In the genomic region with DNA sequence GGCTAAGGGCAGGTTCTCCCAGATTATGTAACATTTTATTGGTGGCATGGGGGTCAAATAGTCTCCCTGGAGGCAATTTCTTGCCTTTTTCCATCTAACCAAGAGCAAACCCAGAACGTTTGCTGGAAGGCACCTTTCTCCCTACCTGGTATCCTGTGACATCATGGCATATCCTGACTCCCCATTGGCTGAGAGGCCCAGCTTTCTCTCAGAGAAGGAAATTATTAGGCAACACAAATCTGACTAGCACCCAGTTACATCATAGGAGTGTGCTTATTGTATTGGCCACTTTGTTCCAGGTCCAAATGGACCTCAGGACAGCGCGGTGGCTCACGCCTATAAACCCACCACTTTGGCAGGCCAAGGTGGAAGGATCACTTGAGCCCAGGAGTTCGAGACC, we compare ENCODE assay signal across 17 cellular contexts. TPM values are rescaled to one million over a fixed set of nuclear protein-coding genes. Genes with fewer than 3 reads are reported as not detected.
A peak's percentile ranks its signal among the peaks of the same experiment; 100 is the strongest.
DNase-seq lines count a peak whose midpoint lies in the region; ATAC-seq and TF ChIP-seq lines count a peak whose summit lies in the region.
"Had no signal": no experiment of that assay in that cellular context is flagged by ENCODE, and none has a peak within 500 bp of the region (broad histone marks: within the 10 kb centered on the region; RNA-seq: fewer than 3 reads in every experiment).

No MANE protein-coding gene starts in this region.

- peaks cover 5% of the 10 kb centered on the region for H3K27me3 Mint-ChIP-seq in activated naive CD8-positive, alpha-beta T cell treated with anti-CD3 and anti-CD28 coated beads, Interleukin-2, amount 10 ng/mL, durations not matched to agents 7 days and 5 days
- H3K27me3 Mint-ChIP-seq in activated naive CD8-positive, alpha-beta T cell treated with anti-CD3 and anti-CD28 coated beads, Interleukin-2, amount 50 U/mL, for 24 hours: no peaks in the 10 kb centered on the region

- peaks cover 0 to 9% (median 4%) of the 10 kb centered on the region in 4 donors for H3K4me1 ChIP-seq in tibial artery

- no peaks in the 10 kb centered on the region for H3K9me3 Mint-ChIP-seq in activated naive CD8-positive, alpha-beta T cell treated with anti-CD3 and anti-CD28 coated beads, Interleukin-2, amount 10 ng/mL, durations not matched to agents 7 days and 5 days
- H3K9me3 Mint-ChIP-seq in activated naive CD8-positive, alpha-beta T cell treated with anti-CD3 and anti-CD28 coated beads, Interleukin-2, amount 50 U/mL, for 24 hours: no peaks in the 10 kb centered on the region
- H3K9me3 Mint-ChIP-seq: activated CD4-positive, alpha-beta memory T cell treated with anti-CD3 and anti-CD28 coated beads, Interleukin-2, amount 10 ng/mL, durations not matched to agents 7 days and 5 days; nephron progenitor cell had no signal

- H3K27me3 ChIP-seq in tibial artery: no peaks in the 10 kb centered on the region
- H3K27me3 ChIP-seq: tibial nerve had no signal

- H3K4me3 ChIP-seq in tibial artery: no peak overlapping the region
- H3K4me3 ChIP-seq: skin epidermis, tibial nerve had no signal

- no peak for TF ChIP-seq CTCF in tibial artery (IDR thresholded peaks at IDR 0.05)

- H3K9me3 ChIP-seq in tibial artery: no peaks in the 10 kb centered on the region
- H3K9me3 ChIP-seq: tibial nerve had no signal

- H3K4me1 Mint-ChIP-seq in activated naive CD8-positive, alpha-beta T cell treated with anti-CD3 and anti-CD28 coated beads, Interleukin-2, amount 10 ng/mL, durations not matched to agents 7 days and 5 days: peaks cover 6% of the 10 kb centered on the region
- H3K4me1 Mint-ChIP-seq in activated naive CD8-positive, alpha-beta T cell treated with anti-CD3 and anti-CD28 coated beads, Interleukin-2, amount 50 U/mL, for 24 hours: peaks cover 7% of the 10 kb centered on the region

- no peak for DNase-seq in activated naive CD8-positive, alpha-beta T cell treated with anti-CD3 and anti-CD28 coated beads, Interleukin-2, amount 10 ng/mL, durations not matched to agents 7 days and 5 days
- no peak for DNase-seq in activated naive CD8-positive, alpha-beta T cell treated with anti-CD3 and anti-CD28 coated beads, Interleukin-2, amount 50 U/mL, for 24 hours
- DNase-seq in NCI-H774 (lab: John Stamatoyannopoulos, UW) (peak; percentile 31), tibial artery (no peak)
- DNase-seq: activated CD4-positive, alpha-beta memory T cell treated with anti-CD3 and anti-CD28 coated beads, Interleukin-2, amount 10 ng/mL, durations not matched to agents 7 days and 5 days; activated naive CD4-positive, alpha-beta T cell treated with Interleukin-2 at 50 U/mL for 16 hours; EL; islet precursor cell; NCI-H1694; nephron progenitor cell had no signal

- H3K27ac ChIP-seq in tibial artery: no peak overlapping the region

- peak overlapping the region; percentile 30 for H3K27ac Mint-ChIP-seq in activated naive CD8-positive, alpha-beta T cell treated with anti-CD3 and anti-CD28 coated beads, Interleukin-2, amount 10 ng/mL, durations not matched to agents 7 days and 5 days
- no peak overlapping the region for H3K27ac Mint-ChIP-seq in activated naive CD8-positive, alpha-beta T cell treated with anti-CD3 and anti-CD28 coated beads, Interleukin-2, amount 50 U/mL, for 24 hours
- H3K27ac Mint-ChIP-seq: activated CD4-positive, alpha-beta memory T cell treated with anti-CD3 and anti-CD28 coated beads, Interleukin-2, amount 10 ng/mL, durations not matched to agents 7 days and 5 days; nephron progenitor cell had no signal

- no peak for ATAC-seq in activated naive CD8-positive, alpha-beta T cell treated with anti-CD3 and anti-CD28 coated beads, Interleukin-2, amount 10 ng/mL, durations not matched to agents 7 days and 5 days (ENCODE audit: low read depth)
- no peak for ATAC-seq in activated naive CD8-positive, alpha-beta T cell treated with anti-CD3 and anti-CD28 coated beads, Interleukin-2, amount 50 U/mL, for 24 hours
- ATAC-seq in esophagus mucosa (peak; percentile 25), HG02610 (IDR thresholded peaks at IDR 0.05; ENCODE audit: unreplicated experiment) (no peak), HG03460 (IDR thresholded peaks at IDR 0.05; ENCODE audit: unreplicated experiment) (no peak), HG03521 (IDR thresholded peaks at IDR 0.05; ENCODE audit: unreplicated experiment) (no peak)

- POLR2A ChIA-PET in activated naive CD8-positive, alpha-beta T cell treated with anti-CD3 and anti-CD28 coated beads, Interleukin-2, amount 10 ng/mL, durations not matched to agents 7 days and 5 days (lab: Charles Lee): no interaction called here

- H3K36me3 ChIP-seq in tibial artery: no peaks in the 10 kb centered on the region
- H3K36me3 ChIP-seq: tibial nerve had no signal

- intact Hi-C loops in tibial artery (cut with DNase I; ENCODE audit: low total_unique reads): no loop called here

- no peak overlapping the region for H3K4me3 Mint-ChIP-seq in activated naive CD8-positive, alpha-beta T cell treated with anti-CD3 and anti-CD28 coated beads, Interleukin-2, amount 10 ng/mL, durations not matched to agents 7 days and 5 days
- no peak overlapping the region for H3K4me3 Mint-ChIP-seq in activated naive CD8-positive, alpha-beta T cell treated with anti-CD3 and anti-CD28 coated beads, Interleukin-2, amount 50 U/mL, for 24 hours
- H3K4me3 Mint-ChIP-seq: activated CD4-positive, alpha-beta memory T cell treated with anti-CD3 and anti-CD28 coated beads, Interleukin-2, amount 10 ng/mL, durations not matched to agents 7 days and 5 days; nephron progenitor cell had no signal

- no peaks in the 10 kb centered on the region for H3K36me3 Mint-ChIP-seq in activated naive CD8-positive, alpha-beta T cell treated with anti-CD3 and anti-CD28 coated beads, Interleukin-2, amount 10 ng/mL, durations not matched to agents 7 days and 5 days
- no peaks in the 10 kb centered on the region for H3K36me3 Mint-ChIP-seq in activated naive CD8-positive, alpha-beta T cell treated with anti-CD3 and anti-CD28 coated beads, Interleukin-2, amount 50 U/mL, for 24 hours (ENCODE audit: low read depth)

RNA-seq across cellular contexts. Expression of a gene that starts 13.0 kb away (rescaled TPM):
- 1 to 10 TPM; 1.8 to 2.3 TPM for total RNA-seq in activated naive CD8-positive, alpha-beta T cell treated with anti-CD3 and anti-CD28 coated beads, Interleukin-2, amount 10 ng/mL, durations not matched to agents 7 days and 5 days
- not detected for total RNA-seq in esophagus mucosa
- total RNA-seq: fibroblast of villous mesenchyme had no signal

RNA-seq across cellular contexts. Expression of a gene that starts 13.8 kb away (rescaled TPM):
- total RNA-seq in activated naive CD8-positive, alpha-beta T cell treated with anti-CD3 and anti-CD28 coated beads, Interleukin-2, amount 10 ng/mL, durations not matched to agents 7 days and 5 days: 10 to 100 TPM in 1 of 2 experiments, 1 to 10 TPM in 1; 9.7 to 10.4 TPM
- total RNA-seq in esophagus mucosa: 3.1 TPM

RNA-seq across cellular contexts. Expression of a gene that starts 22.6 kb away (rescaled TPM):
- 10 to 100 TPM; 34.0 to 34.8 TPM for total RNA-seq in activated naive CD8-positive, alpha-beta T cell treated with anti-CD3 and anti-CD28 coated beads, Interleukin-2, amount 10 ng/mL, durations not matched to agents 7 days and 5 days
- total RNA-seq in esophagus mucosa: 6.7 TPM

RNA-seq across cellular contexts. Expression of a gene that starts 36.0 kb away (rescaled TPM):
- total RNA-seq in activated naive CD8-positive, alpha-beta T cell treated with anti-CD3 and anti-CD28 coated beads, Interleukin-2, amount 10 ng/mL, durations not matched to agents 7 days and 5 days: not detected
- 101 TPM for total RNA-seq in esophagus mucosa
- total RNA-seq: activated CD4-positive, alpha-beta memory T cell treated with anti-CD3 and anti-CD28 coated beads, Interleukin-2, amount 10 ng/mL, durations not matched to agents 7 days and 5 days; fibroblast of villous mesenchyme had no signal

RNA-seq across cellular contexts. Expression of a gene that starts 40.5 kb away (rescaled TPM):
- 10 to 100 TPM; 31.4 to 31.8 TPM for total RNA-seq in activated naive CD8-positive, alpha-beta T cell treated with anti-CD3 and anti-CD28 coated beads, Interleukin-2, amount 10 ng/mL, durations not matched to agents 7 days and 5 days
- total RNA-seq in esophagus mucosa: 7.7 TPM
